Comparison of ENCODE assay signal across 1 cellular context in genomic region chr2:105797298-105797819, GRCh38.
TF ChIP-seq lines count a peak whose summit lies in the region.

No MANE protein-coding gene starts in this region.

TF ChIP-seq in K562, 482 proteins besides CTCF, POLR2A, EP300 and RAD21 (continued from another document and continues in another):
- no peak; a peak in 1 of 4 replicates for TF ChIP-seq MNT (conservative IDR thresholded peaks at IDR 0.05)
- peak; percentile 53; the same call in 1 of the 2 replicates for TF ChIP-seq ZEB2 (IDR thresholded peaks at IDR 0.05)
- no peak for TF ChIP-seq ERF (CRISPR knock-in tag; IDR thresholded peaks at IDR 0.05)
- TF ChIP-seq ZNF311 (CRISPR knock-in tag; IDR thresholded peaks at IDR 0.05), result 0 out of 2 replicates have a peak, but pooled peaks have one; percentile 56
- no peak for TF ChIP-seq ZNF121 (CRISPR knock-in tag; conservative IDR thresholded peaks at IDR 0.05)
- TF ChIP-seq SIRT6 (IDR thresholded peaks at IDR 0.05; ENCODE audit: low read depth, low read length), result no peak
- TF ChIP-seq MCM5 (IDR thresholded peaks at IDR 0.05; ENCODE audit: low read depth), result no peak
- no peak for TF ChIP-seq SMARCC2 (IDR thresholded peaks at IDR 0.05; ENCODE audit: low read depth)
- peak; percentile 43; the same call in 1 of the 2 replicates for TF ChIP-seq KLF6 (CRISPR knock-in tag; IDR thresholded peaks at IDR 0.05; ENCODE audit: borderline replicate concordance)
- no peak for TF ChIP-seq C11orf30 (IDR thresholded peaks at IDR 0.05; ENCODE audit: low read depth)
- TF ChIP-seq IRF9 (tag; IDR thresholded peaks at IDR 0.05), result peak; percentile 46; the same call in 1 of the 2 replicates
- no peak for TF ChIP-seq STAT6 (CRISPR knock-in tag; IDR thresholded peaks at IDR 0.05)
- no peak for TF ChIP-seq PYGO2 (tag; IDR thresholded peaks at IDR 0.05)
- TF ChIP-seq EZH2 (IDR thresholded peaks at IDR 0.05; ENCODE audit: borderline replicate concordance, low read depth, low read length), result no peak
- TF ChIP-seq NR2C1 (IDR thresholded peaks at IDR 0.05), result no peak
- TF ChIP-seq NR2C1 (tag; IDR thresholded peaks at IDR 0.05), result no peak; the same call in 1 of the 2 replicates
- no peak for TF ChIP-seq CBX5 (IDR thresholded peaks at IDR 0.05; ENCODE audit: borderline replicate concordance, low read depth)
- TF ChIP-seq RFX5 (IDR thresholded peaks at IDR 0.05; ENCODE audit: low read depth, low read length), result no peak
- TF ChIP-seq PTBP1 (IDR thresholded peaks at IDR 0.05; ENCODE audit: low read depth, low read length), result no peak
- TF ChIP-seq JUN (IDR thresholded peaks at IDR 0.05; ENCODE audit: borderline replicate concordance, low read depth, low read length), result no peak
- TF ChIP-seq JUN (CRISPR knock-in tag; IDR thresholded peaks at IDR 0.05; ENCODE audit: borderline replicate concordance), result no peak
- no peak for TF ChIP-seq ZNF133 (CRISPR knock-in tag; IDR thresholded peaks at IDR 0.05)
- TF ChIP-seq ATF3 (IDR thresholded peaks at IDR 0.05), result 0 out of 2 replicates have a peak, but pooled peaks have one; percentile 46
- TF ChIP-seq ATF3 (CRISPR knock-in tag; conservative IDR thresholded peaks at IDR 0.05), result no peak
- no peak for TF ChIP-seq MTF1 (CRISPR knock-in tag; IDR thresholded peaks at IDR 0.05; ENCODE audit: borderline replicate concordance)
- no peak for TF ChIP-seq PURB (CRISPR knock-in tag; IDR thresholded peaks at IDR 0.05; ENCODE audit: low read depth)
- no peak for TF ChIP-seq ZBTB43 (CRISPR knock-in tag; IDR thresholded peaks at IDR 0.05)
- TF ChIP-seq ZZZ3 (IDR thresholded peaks at IDR 0.05), result no peak
- peak in 1 of 2 experiments; percentile 64; a peak in 2 of 4 replicates for TF ChIP-seq MAZ (CRISPR knock-in tag; conservative IDR thresholded peaks at IDR 0.05 in 1 of 2, IDR thresholded peaks at IDR 0.05 in 1 of 2)
- peak; percentile 77 for TF ChIP-seq HMBOX1 (IDR thresholded peaks at IDR 0.05)
- no peak for TF ChIP-seq RFX7 (CRISPR knock-in tag; IDR thresholded peaks at IDR 0.05)
- no peak for TF ChIP-seq ZNF41 (CRISPR knock-in tag; conservative IDR thresholded peaks at IDR 0.05)
- no peak for TF ChIP-seq PCBP1 (IDR thresholded peaks at IDR 0.05; ENCODE audit: low read depth, low read length, poor library complexity, severe bottlenecking)
- TF ChIP-seq ZNF551 (CRISPR knock-in tag; IDR thresholded peaks at IDR 0.05), result no peak
- 0 out of 2 replicates have a peak, but pooled peaks have one; percentile 23 for TF ChIP-seq ARID1B (IDR thresholded peaks at IDR 0.05)
- TF ChIP-seq SPI1 (IDR thresholded peaks at IDR 0.05; ENCODE audit: borderline replicate concordance, low read depth, low read length), result peak; percentile 47; the same call in 1 of the 2 replicates
- TF ChIP-seq ZNF518B (CRISPR knock-in tag; IDR thresholded peaks at IDR 0.05), result no peak
- peak; percentile 4 for TF ChIP-seq ZFP36 (IDR thresholded peaks at IDR 0.05; ENCODE audit: low read depth, low read length, partially characterized antibody)
- TF ChIP-seq CEBPZ (IDR thresholded peaks at IDR 0.05; ENCODE audit: borderline replicate concordance, low read depth, low read length), result no peak
- TF ChIP-seq HIVEP1 (CRISPR knock-in tag; IDR thresholded peaks at IDR 0.05), result no peak
- TF ChIP-seq ZNF217 (CRISPR knock-in tag; IDR thresholded peaks at IDR 0.05), result no peak
- no peak for TF ChIP-seq U2AF1 (optimal IDR thresholded peaks at IDR 0.05; ENCODE audit: low read depth, low read length)
- no peak for TF ChIP-seq ZFP1 (CRISPR knock-in tag; IDR thresholded peaks at IDR 0.05)
- peak; percentile 51; the same call in 1 of the 2 replicates for TF ChIP-seq CREB3 (tag; conservative IDR thresholded peaks at IDR 0.05; ENCODE audit: low read depth)
- TF ChIP-seq TRIM25 (IDR thresholded peaks at IDR 0.05; ENCODE audit: borderline replicate concordance), result no peak
